11 cellular contexts compared by ENCODE assay signal in the genomic region with DNA sequence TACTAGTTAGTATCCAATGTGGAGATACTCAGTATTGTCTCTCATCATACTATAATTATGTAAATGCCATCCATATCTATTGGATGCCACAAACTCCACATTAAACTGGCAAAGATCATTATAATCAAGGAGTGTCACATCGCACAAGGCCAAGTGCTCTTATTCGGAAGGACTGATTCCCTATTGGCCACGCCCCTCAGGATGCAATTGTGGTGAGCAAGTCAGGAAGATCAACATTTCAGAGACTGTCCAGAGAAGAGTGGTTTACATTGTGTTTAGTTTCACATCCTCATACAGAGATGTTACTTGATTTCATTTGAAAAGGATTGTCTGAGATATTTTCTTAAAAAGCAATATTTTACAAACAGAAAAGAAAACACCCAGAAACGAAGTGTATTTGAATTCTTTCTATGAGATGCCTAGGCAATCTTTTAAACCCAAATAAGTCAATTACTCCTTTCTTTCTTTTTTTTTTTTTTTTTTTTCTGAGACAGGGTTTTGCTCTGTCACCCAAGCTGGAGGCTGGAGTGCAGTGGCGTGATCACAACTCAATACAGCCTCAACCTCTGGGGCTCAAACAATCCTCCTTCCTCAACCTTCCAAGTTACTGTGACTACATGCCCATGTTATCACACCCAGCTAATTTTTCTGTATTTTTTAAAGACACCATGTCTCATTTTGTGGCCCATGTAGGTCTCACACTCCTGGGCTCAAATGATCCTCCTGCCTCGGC.
DNase-seq lines count a peak whose midpoint lies in the region; ATAC-seq and TF ChIP-seq lines count a peak whose summit lies in the region.
"Had no signal": no experiment of that assay in that cellular context is flagged by ENCODE, and none has a peak within 500 bp of the region (broad histone marks: within the 10 kb centered on the region; RNA-seq: fewer than 3 reads in every experiment).

No MANE protein-coding gene starts in this region.

- intact Hi-C loops in CD8-positive, alpha-beta T cell (cut with DNase I, micrococcal nuclease): no loop called here

- no peak overlapping the region for H3K4me3 Mint-ChIP-seq in nephron progenitor cell
- no peak overlapping the region for H3K4me3 Mint-ChIP-seq in CD8-positive, alpha-beta T cell
- H3K4me3 Mint-ChIP-seq in activated naive CD4-positive, alpha-beta T cell treated with anti-CD3 and anti-CD28 coated beads, Interleukin-2, amount 10 ng/mL, durations not matched to agents 7 days and 5 days: no peak overlapping the region
- H3K4me3 Mint-ChIP-seq: GM23338 had no signal

- CTCF ChIA-PET in CD8-positive, alpha-beta T cell (lab: Charles Lee): no interaction called here
- CTCF ChIA-PET in activated naive CD4-positive, alpha-beta T cell treated with anti-CD3 and anti-CD28 coated beads, Interleukin-2, amount 10 ng/mL, durations not matched to agents 7 days and 5 days (lab: Charles Lee): no interaction called here

- 0 out of 2 replicates have a peak overlapping the region, but pooled peaks have one; percentile 11 for H3K27ac ChIP-seq in SJSA1
- H3K27ac ChIP-seq in CD8-positive, alpha-beta T cell (ENCODE audit: low read depth, low read length): no peak overlapping the region
- H3K27ac ChIP-seq: SK-N-MC had no signal

- H3K27me3 ChIP-seq in SJSA1 (replicated peaks): no peaks in the 10 kb centered on the region
- H3K27me3 ChIP-seq in CD8-positive, alpha-beta T cell (ENCODE audit: insufficient read depth, low read length): no peaks in the 10 kb centered on the region

- no peaks in the 10 kb centered on the region for H3K9me3 Mint-ChIP-seq in nephron progenitor cell
- no peaks in the 10 kb centered on the region for H3K9me3 Mint-ChIP-seq in CD8-positive, alpha-beta T cell
- no peaks in the 10 kb centered on the region for H3K9me3 Mint-ChIP-seq in activated naive CD4-positive, alpha-beta T cell treated with anti-CD3 and anti-CD28 coated beads, Interleukin-2, amount 10 ng/mL, durations not matched to agents 7 days and 5 days
- H3K9me3 Mint-ChIP-seq: GM23338 had no signal

- peaks cover 12% of the 10 kb centered on the region for H3K4me1 ChIP-seq in SJSA1 (replicated peaks)
- no peaks in the 10 kb centered on the region for H3K4me1 ChIP-seq in CD8-positive, alpha-beta T cell (ENCODE audit: insufficient read depth, low read length)

- peaks cover 4% of the 10 kb centered on the region for H3K27me3 Mint-ChIP-seq in nephron progenitor cell (ENCODE audit: low read depth, poor library complexity)
- H3K27me3 Mint-ChIP-seq in CD8-positive, alpha-beta T cell (ENCODE audit: low read depth): no peaks in the 10 kb centered on the region
- no peaks in the 10 kb centered on the region for H3K27me3 Mint-ChIP-seq in activated naive CD4-positive, alpha-beta T cell treated with anti-CD3 and anti-CD28 coated beads, Interleukin-2, amount 10 ng/mL, durations not matched to agents 7 days and 5 days

- ATAC-seq in GM18909 (IDR thresholded peaks at IDR 0.05; ENCODE audit: poor library complexity, unreplicated experiment) (peak; percentile 92), HG02981 (IDR thresholded peaks at IDR 0.05; ENCODE audit: unreplicated experiment) (peak; percentile 80), omental fat pad (ENCODE audit: low FRiP score) (no peak)
- ATAC-seq in CD8-positive, alpha-beta T cell: no peak
- ATAC-seq: GM23338 had no signal

- peaks cover 6% of the 10 kb centered on the region for H3K4me1 Mint-ChIP-seq in nephron progenitor cell
- no peaks in the 10 kb centered on the region for H3K4me1 Mint-ChIP-seq in CD8-positive, alpha-beta T cell (ENCODE audit: low read depth)
- peaks cover 2% of the 10 kb centered on the region for H3K4me1 Mint-ChIP-seq in activated naive CD4-positive, alpha-beta T cell treated with anti-CD3 and anti-CD28 coated beads, Interleukin-2, amount 10 ng/mL, durations not matched to agents 7 days and 5 days

- H3K36me3 ChIP-seq in SJSA1: no peaks in the 10 kb centered on the region
- H3K36me3 ChIP-seq in CD8-positive, alpha-beta T cell (ENCODE audit: insufficient read depth, low read length): no peaks in the 10 kb centered on the region

- POLR2A ChIA-PET in CD8-positive, alpha-beta T cell (lab: Charles Lee): no interaction called here

- DNase-seq in SJSA1 (ENCODE audit: low read depth in 1 of 2, low spot score in 2 of 2) (peak; percentile 20 to 57), nephron progenitor cell (no peak), omental fat pad (ENCODE audit: low spot score) (no peak), NCI-H2081 (lab: John Stamatoyannopoulos, UW) (no peak)
- DNase-seq in CD8-positive, alpha-beta T cell: no peak
- no peak for DNase-seq in activated naive CD4-positive, alpha-beta T cell treated with anti-CD3 and anti-CD28 coated beads, Interleukin-2, amount 10 ng/mL, durations not matched to agents 7 days and 5 days

- no peaks in the 10 kb centered on the region for H3K36me3 Mint-ChIP-seq in nephron progenitor cell (ENCODE audit: low read depth)
- no peaks in the 10 kb centered on the region for H3K36me3 Mint-ChIP-seq in CD8-positive, alpha-beta T cell
- no peaks in the 10 kb centered on the region for H3K36me3 Mint-ChIP-seq in activated naive CD4-positive, alpha-beta T cell treated with anti-CD3 and anti-CD28 coated beads, Interleukin-2, amount 10 ng/mL, durations not matched to agents 7 days and 5 days

- no peak for TF ChIP-seq CTCF in nephron progenitor cell (IDR thresholded peaks at IDR 0.05)
- no peak for TF ChIP-seq CTCF in CD8-positive, alpha-beta T cell (IDR thresholded peaks at IDR 0.05)
- TF ChIP-seq CTCF in omental fat pad (IDR thresholded peaks at IDR 0.05): no peak

- H3K27ac Mint-ChIP-seq in nephron progenitor cell: peak overlapping the region; percentile 67
- H3K27ac Mint-ChIP-seq in CD8-positive, alpha-beta T cell: no peak overlapping the region
- H3K27ac Mint-ChIP-seq in activated naive CD4-positive, alpha-beta T cell treated with anti-CD3 and anti-CD28 coated beads, Interleukin-2, amount 10 ng/mL, durations not matched to agents 7 days and 5 days: no peak overlapping the region
- H3K27ac Mint-ChIP-seq: GM23338 had no signal

- H3K9me3 ChIP-seq in SJSA1 (replicated peaks): no peaks in the 10 kb centered on the region
- H3K9me3 ChIP-seq in CD8-positive, alpha-beta T cell (ENCODE audit: low read length): no peaks in the 10 kb centered on the region

- H3K4me3 ChIP-seq in SJSA1: no peak overlapping the region
- H3K4me3 ChIP-seq in CD8-positive, alpha-beta T cell (ENCODE audit: low read depth, low read length): no peak overlapping the region
- H3K4me3 ChIP-seq: GM23338, lung, SK-N-MC had no signal

Comparison
In these comparisons a context has a peak if more than half of its experiments do, and no peak if none do; other contexts are left out.
1. ATAC-seq: peak in GM18909 (single experiment) and HG02981 (single experiment); none in CD8-positive, alpha-beta T cell (single experiment) and omental fat pad (single experiment).
2. DNase-seq: peak in SJSA1 (2 of 2); none in nephron progenitor cell (single experiment), CD8-positive, alpha-beta T cell (0 of 7), activated naive CD4-positive, alpha-beta T cell treated with anti-CD3 and anti-CD28 coated beads, Interleukin-2, amount 10 ng/mL, durations not matched to agents 7 days and 5 days (single experiment), omental fat pad (single experiment) and NCI-H2081 (0 of 2).